1 cellular context compared by ENCODE assay signal in the genomic region with DNA sequence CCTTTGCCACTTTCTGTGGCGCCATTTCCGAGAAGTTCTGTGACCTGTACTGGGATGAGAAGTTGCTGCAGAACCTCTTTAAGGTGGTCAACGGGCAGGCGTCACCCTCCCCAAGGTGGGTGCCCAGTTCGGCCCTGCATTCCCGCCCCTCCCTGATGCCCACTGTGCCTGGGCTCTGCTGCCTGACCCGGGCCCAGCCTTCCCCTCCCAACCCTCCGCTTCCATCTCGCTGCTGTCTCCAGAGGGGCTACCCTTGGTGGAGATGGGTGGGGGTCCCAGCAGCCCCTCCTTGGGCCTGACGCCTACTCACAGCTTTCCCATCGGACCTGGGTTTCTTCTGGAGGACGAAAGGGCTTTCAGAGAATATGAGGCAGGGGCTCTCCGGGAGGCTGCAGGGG.
TF ChIP-seq lines count a peak whose summit lies in the region.

No MANE protein-coding gene starts in this region.

TF ChIP-seq in GM23338, 12 proteins besides CTCF, POLR2A, EP300 and RAD21 (continued from another document):
- TF ChIP-seq, protein P1, sequence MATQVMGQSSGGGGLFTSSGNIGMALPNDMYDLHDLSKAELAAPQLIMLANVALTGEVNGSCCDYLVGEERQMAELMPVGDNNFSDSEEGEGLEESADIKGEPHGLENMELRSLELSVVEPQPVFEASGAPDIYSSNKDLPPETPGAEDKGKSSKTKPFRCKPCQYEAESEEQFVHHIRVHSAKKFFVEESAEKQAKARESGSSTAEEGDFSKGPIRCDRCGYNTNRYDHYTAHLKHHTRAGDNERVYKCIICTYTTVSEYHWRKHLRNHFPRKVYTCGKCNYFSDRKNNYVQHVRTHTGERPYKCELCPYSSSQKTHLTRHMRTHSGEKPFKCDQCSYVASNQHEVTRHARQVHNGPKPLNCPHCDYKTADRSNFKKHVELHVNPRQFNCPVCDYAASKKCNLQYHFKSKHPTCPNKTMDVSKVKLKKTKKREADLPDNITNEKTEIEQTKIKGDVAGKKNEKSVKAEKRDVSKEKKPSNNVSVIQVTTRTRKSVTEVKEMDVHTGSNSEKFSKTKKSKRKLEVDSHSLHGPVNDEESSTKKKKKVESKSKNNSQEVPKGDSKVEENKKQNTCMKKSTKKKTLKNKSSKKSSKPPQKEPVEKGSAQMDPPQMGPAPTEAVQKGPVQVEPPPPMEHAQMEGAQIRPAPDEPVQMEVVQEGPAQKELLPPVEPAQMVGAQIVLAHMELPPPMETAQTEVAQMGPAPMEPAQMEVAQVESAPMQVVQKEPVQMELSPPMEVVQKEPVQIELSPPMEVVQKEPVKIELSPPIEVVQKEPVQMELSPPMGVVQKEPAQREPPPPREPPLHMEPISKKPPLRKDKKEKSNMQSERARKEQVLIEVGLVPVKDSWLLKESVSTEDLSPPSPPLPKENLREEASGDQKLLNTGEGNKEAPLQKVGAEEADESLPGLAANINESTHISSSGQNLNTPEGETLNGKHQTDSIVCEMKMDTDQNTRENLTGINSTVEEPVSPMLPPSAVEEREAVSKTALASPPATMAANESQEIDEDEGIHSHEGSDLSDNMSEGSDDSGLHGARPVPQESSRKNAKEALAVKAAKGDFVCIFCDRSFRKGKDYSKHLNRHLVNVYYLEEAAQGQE (IDR thresholded peaks at IDR 0.05; ENCODE audit: unreplicated experiment), result no peak
- TF ChIP-seq CREB1 (CRISPR knock-in tag; IDR thresholded peaks at IDR 0.05; ENCODE audit: low read depth) (no peak), NANOG (IDR thresholded peaks at IDR 0.05; ENCODE audit: borderline replicate concordance) (no peak), EZH2phosphoT487 (IDR thresholded peaks at IDR 0.05; ENCODE audit: unreplicated experiment) (no peak), JUNB (IDR thresholded peaks at IDR 0.05; ENCODE audit: unreplicated experiment) (no peak), ETS1 (IDR thresholded peaks at IDR 0.05) (no peak), POLR2AphosphoS5 (IDR thresholded peaks at IDR 0.05; ENCODE audit: low read depth) (no peak)
